ENCODE assay signal across 1 cellular context in genomic region chr2:10481666-10482157, GRCh38.
TF ChIP-seq lines count a peak whose summit lies in the region.

No MANE protein-coding gene starts in this region.

TF ChIP-seq in HepG2, 621 proteins besides CTCF, POLR2A, EP300 and RAD21 (continued from another document):
- TF ChIP-seq ZNF18 (CRISPR knock-in tag; IDR thresholded peaks at IDR 0.05; ENCODE audit: insufficient replicate concordance) = no peak
- TF ChIP-seq SMYD3 (CRISPR knock-in tag; IDR thresholded peaks at IDR 0.05) = no peak
- TF ChIP-seq MBNL3 (CRISPR knock-in tag; conservative IDR thresholded peaks at IDR 0.05) = no peak
- no peak for TF ChIP-seq ZFY (CRISPR knock-in tag; IDR thresholded peaks at IDR 0.05)
- no peak for TF ChIP-seq ZNF362 (CRISPR knock-in tag; IDR thresholded peaks at IDR 0.05; ENCODE audit: borderline replicate concordance)
- no peak for TF ChIP-seq ZIK1 (CRISPR knock-in tag; IDR thresholded peaks at IDR 0.05; ENCODE audit: borderline replicate concordance, low read depth)
- TF ChIP-seq IRF2 (CRISPR knock-in tag; IDR thresholded peaks at IDR 0.05) = no peak
- no peak for TF ChIP-seq ZNF12 (CRISPR knock-in tag; IDR thresholded peaks at IDR 0.05)
- TF ChIP-seq ATRX (CRISPR knock-in tag; IDR thresholded peaks at IDR 0.05; ENCODE audit: borderline replicate concordance) = no peak
- TF ChIP-seq PCBP1 (IDR thresholded peaks at IDR 0.05; ENCODE audit: borderline replicate concordance, low read depth, low read length) = no peak
- no peak for TF ChIP-seq ZNF549 (CRISPR knock-in tag; IDR thresholded peaks at IDR 0.05)
- no peak for TF ChIP-seq BCLAF1 (IDR thresholded peaks at IDR 0.05)
- no peak for TF ChIP-seq HINFP (CRISPR knock-in tag; IDR thresholded peaks at IDR 0.05; ENCODE audit: low read depth)
- no peak for TF ChIP-seq ZBTB2 (CRISPR knock-in tag; IDR thresholded peaks at IDR 0.05; ENCODE audit: low read depth)
- peak; percentile 7; the same call in 1 of the 2 replicates for TF ChIP-seq NR2C2 (CRISPR knock-in tag; IDR thresholded peaks at IDR 0.05; ENCODE audit: borderline replicate concordance)
- no peak for TF ChIP-seq ZMYM2 (CRISPR knock-in tag; IDR thresholded peaks at IDR 0.05)
- TF ChIP-seq GTF3A (CRISPR knock-in tag; conservative IDR thresholded peaks at IDR 0.05) = no peak
- TF ChIP-seq DDIT3 (CRISPR knock-in tag; IDR thresholded peaks at IDR 0.05) = no peak
- no peak for TF ChIP-seq POLR2AphosphoS5 (IDR thresholded peaks at IDR 0.05; ENCODE audit: low read depth, low read length)
